In the genomic region with DNA sequence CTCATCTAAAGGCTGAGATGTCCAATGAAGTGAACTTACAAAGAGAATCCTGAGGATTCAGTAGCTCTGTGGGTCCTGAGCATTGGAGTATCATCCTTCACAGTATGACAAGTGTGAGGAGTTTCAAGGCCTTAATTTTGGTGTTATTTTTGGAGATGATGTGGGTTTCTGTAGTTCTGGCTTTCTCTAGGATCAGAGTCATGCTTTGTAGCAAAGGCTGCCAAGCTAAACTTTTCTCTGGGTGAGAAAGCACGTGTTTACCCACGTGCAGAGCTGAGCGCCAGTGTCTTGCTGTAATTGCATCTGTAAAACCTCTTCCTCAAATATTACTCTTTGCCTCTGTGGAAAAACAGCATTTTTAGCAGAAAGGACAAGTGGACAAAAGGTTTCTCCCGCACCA, we compare ENCODE assay signal across 14 cellular contexts.
A peak's percentile ranks its signal among the peaks of the same experiment; 100 is the strongest.
DNase-seq lines count a peak whose midpoint lies in the region; ATAC-seq and TF ChIP-seq lines count a peak whose summit lies in the region.
"Had no signal": no experiment of that assay in that cellular context is flagged by ENCODE, and none has a peak within 500 bp of the region (broad histone marks: within the 10 kb centered on the region; RNA-seq: fewer than 3 reads in every experiment).

No MANE protein-coding gene starts in this region.

- H3K4me1 Mint-ChIP-seq in neural progenitor cell: peaks cover 9% of the 10 kb centered on the region
- H3K4me1 Mint-ChIP-seq: memory B cell had no signal

- H3K36me3 Mint-ChIP-seq in neural progenitor cell: no peaks in the 10 kb centered on the region
- H3K36me3 Mint-ChIP-seq: memory B cell had no signal

- no peaks in the 10 kb centered on the region for H3K36me3 ChIP-seq in neural progenitor cell
- H3K36me3 ChIP-seq: upper lobe of left lung had no signal

- ATAC-seq in HG02938 (IDR thresholded peaks at IDR 0.05; ENCODE audit: unreplicated experiment) (no peak), HG03354 (IDR thresholded peaks at IDR 0.05; ENCODE audit: poor library complexity, severe bottlenecking, unreplicated experiment) (no peak)

- no peaks in the 10 kb centered on the region for H4K20me1 ChIP-seq in neural progenitor cell (ENCODE audit: low read depth)

- DNase-seq in AG10803 (ENCODE audit: low read depth) (peak; percentile 51), RPMI7951 (ENCODE audit: low read depth) (peak; percentile 16), fibroblast of the aortic adventitia (ENCODE audit: low read depth) (peak; percentile 88), neural progenitor cell (ENCODE audit: low spot score) (no peak), HT-29 (ENCODE audit: low spot score) (no peak), NCI-H1048 (lab: John Stamatoyannopoulos, UW) (no peak)
- DNase-seq: activated CD4-positive, alpha-beta T cell treated with anti-CD3 and anti-CD28 coated beads for 4 hours; DND-41; MM.1S; NCI-H524; upper lobe of left lung had no signal

- no peaks in the 10 kb centered on the region for H3K4me1 ChIP-seq in neural progenitor cell
- H3K4me1 ChIP-seq: upper lobe of left lung had no signal

- TF ChIP-seq CTCF in AG10803 (conservative IDR thresholded peaks at IDR 0.05; ENCODE audit: low read length) (no peak), fibroblast of the aortic adventitia (IDR thresholded peaks at IDR 0.05; ENCODE audit: insufficient read depth, low read length) (no peak), neural progenitor cell (IDR thresholded peaks at IDR 0.05) (no peak)

- H3K27me3 Mint-ChIP-seq in neural progenitor cell (ENCODE audit: insufficient read depth, low read depth): no peaks in the 10 kb centered on the region

- H3K9me3 Mint-ChIP-seq in neural progenitor cell: peaks cover 3% of the 10 kb centered on the region

- no peak overlapping the region for H3K4me3 ChIP-seq in AG10803 (ENCODE audit: low read length)
- no peak overlapping the region for H3K4me3 ChIP-seq in fibroblast of the aortic adventitia (ENCODE audit: low read depth, low read length)
- H3K4me3 ChIP-seq in neural progenitor cell: no peak overlapping the region
- H3K4me3 ChIP-seq: upper lobe of left lung had no signal

- H3K4me3 Mint-ChIP-seq in neural progenitor cell: no peak overlapping the region
- H3K4me3 Mint-ChIP-seq: memory B cell had no signal

- H3K9ac ChIP-seq in neural progenitor cell: no peak overlapping the region

- no peaks in the 10 kb centered on the region for H3K79me2 ChIP-seq in neural progenitor cell (ENCODE audit: low read depth)

- no peaks in the 10 kb centered on the region for H3K9me3 ChIP-seq in neural progenitor cell (ENCODE audit: low read depth)
- H3K9me3 ChIP-seq: upper lobe of left lung had no signal

- no peaks in the 10 kb centered on the region for H3F3A ChIP-seq in neural progenitor cell (ENCODE audit: low read depth)

- no peak overlapping the region for H3K27ac Mint-ChIP-seq in neural progenitor cell
- H3K27ac Mint-ChIP-seq: memory B cell had no signal

- H2AFZ ChIP-seq in neural progenitor cell (replicated peaks): peak overlapping the region; percentile 65

- no peaks in the 10 kb centered on the region for H3K27me3 ChIP-seq in neural progenitor cell
- H3K27me3 ChIP-seq: upper lobe of left lung had no signal

- no peak overlapping the region for H3K4me2 ChIP-seq in neural progenitor cell

- H3K27ac ChIP-seq in neural progenitor cell: no peak overlapping the region
- H3K27ac ChIP-seq: upper lobe of left lung had no signal

Comparison
In these comparisons a context has a peak if more than half of its experiments do, and no peak if none do; other contexts are left out.
1. DNase-seq: peak in AG10803 (single experiment), RPMI7951 (single experiment) and fibroblast of the aortic adventitia (single experiment); none in neural progenitor cell (single experiment), HT-29 (single experiment) and NCI-H1048 (single experiment).